Comparison of ENCODE assay signal across 18 cellular contexts in the genomic region with DNA sequence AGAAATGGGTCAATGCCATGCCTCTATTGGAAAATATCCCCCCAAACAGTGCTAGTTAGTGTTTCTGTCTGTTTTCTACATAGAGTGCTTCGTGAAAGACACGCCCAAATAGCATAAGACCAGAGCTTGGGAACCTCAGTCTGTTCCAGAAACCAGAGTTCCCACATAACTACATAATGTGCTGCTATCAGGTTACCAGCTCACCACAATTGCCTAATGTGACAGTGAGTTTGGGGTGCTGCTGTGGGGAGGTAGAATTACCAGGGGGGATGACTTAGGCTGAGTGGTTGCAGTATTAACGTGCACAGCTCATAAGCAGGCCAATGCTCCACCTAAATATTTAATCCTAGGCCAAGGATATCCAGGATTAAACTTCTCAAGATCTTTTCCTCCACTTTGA. TPM values are rescaled to one million over a fixed set of nuclear protein-coding genes. Genes with fewer than 3 reads are reported as not detected.
DNase-seq lines count a peak whose midpoint lies in the region; ATAC-seq and TF ChIP-seq lines count a peak whose summit lies in the region.
"Had no signal": no experiment of that assay in that cellular context is flagged by ENCODE, and none has a peak within 500 bp of the region (broad histone marks: within the 10 kb centered on the region; RNA-seq: fewer than 3 reads in every experiment).

No MANE protein-coding gene starts in this region.

- POLR2A ChIA-PET in PC-3 (lab: Charles Lee; ENCODE audit: unreplicated experiment) = no interaction called here

- DNase-seq in H4 (ENCODE audit: low spot score) (peak; percentile 91), PC-3 (peak; percentile 41), epithelial cell of prostate (ENCODE audit: low read depth, low spot score) (peak; percentile 26), NCI-H526 (lab: John Stamatoyannopoulos, UW) (no peak), adrenal gland (no peak), Right ventricle myocardium inferior (ENCODE audit: missing footprints) (no peak)
- DNase-seq: activated CD8-positive, alpha-beta memory T cell treated with anti-CD3 and anti-CD28 coated beads, Interleukin-2, amount 50 U/mL, for 48 hours; esophagus squamous epithelium; KG1; NCI-H187; sigmoid colon; stimulated activated naive B cell treated with anti-CD40 and anti-IgM and Interleukin-4, amounts not matched to agents 10 μg/mL and 1 μg/mL and 100 μg/mL, for 72 hours had no signal

- no peak for TF ChIP-seq CTCF in PC-3 (conservative IDR thresholded peaks at IDR 0.05; ENCODE audit: low read depth, low read length)
- TF ChIP-seq CTCF in adrenal gland (IDR thresholded peaks at IDR 0.05) = no peak

- H3K27ac ChIP-seq in PC-3 (ENCODE audit: low read length) (no peak overlapping the region), epithelial cell of prostate (no peak overlapping the region), adrenal gland (no peak overlapping the region)
- H3K27ac ChIP-seq: esophagus squamous epithelium, neural progenitor cell, sigmoid colon, vagina had no signal

- H3K79me2 ChIP-seq in PC-3 (ENCODE audit: low read length) = no peaks in the 10 kb centered on the region

- H3K9me3 ChIP-seq in PC-3 (ENCODE audit: low read length) (no peaks in the 10 kb centered on the region), skeletal muscle satellite cell (replicated peaks; ENCODE audit: low read length) (no peaks in the 10 kb centered on the region), adrenal gland (replicated peaks in 1 of 3) (no peaks in the 10 kb centered on the region)
- H3K9me3 ChIP-seq: esophagus squamous epithelium, HAP-1, sigmoid colon, vagina had no signal

- H2AFZ ChIP-seq in PC-3 (ENCODE audit: low read length) = no peak overlapping the region
- H2AFZ ChIP-seq: neural progenitor cell had no signal

- peaks cover 17% of the 10 kb centered on the region for H3K4me1 ChIP-seq in PC-3 (ENCODE audit: insufficient read depth, low read length)
- peaks cover 22% of the 10 kb centered on the region for H3K4me1 ChIP-seq in skeletal muscle satellite cell (ENCODE audit: control insufficient read depth, insufficient read depth, low read length)
- no peaks in the 10 kb centered on the region for H3K4me1 ChIP-seq in adrenal gland (replicated peaks in 1 of 2)
- H3K4me1 ChIP-seq: HAP-1, neural progenitor cell, sigmoid colon, vagina had no signal

- H3K27me3 ChIP-seq in PC-3 (ENCODE audit: low read length) = no peaks in the 10 kb centered on the region
- no peaks in the 10 kb centered on the region for H3K27me3 ChIP-seq in skeletal muscle satellite cell (ENCODE audit: control insufficient read depth, insufficient read depth, low read length)
- H3K27me3 ChIP-seq in adrenal gland = no peaks in the 10 kb centered on the region
- H3K27me3 ChIP-seq: esophagus squamous epithelium, neural progenitor cell, sigmoid colon, vagina had no signal

- intact Hi-C loops in PC-3 (cut with micrococcal nuclease) = no loop called here
- intact Hi-C loops in adrenal gland (cut with DNase I) = no loop called here
- intact Hi-C loops in Right ventricle myocardium inferior (cut with DNase I) = no loop called here

- H3K9me2 ChIP-seq in PC-3 (replicated peaks; ENCODE audit: low read length) = no peaks in the 10 kb centered on the region

- H3K9ac ChIP-seq in PC-3 (ENCODE audit: low read length) (no peak overlapping the region), skeletal muscle satellite cell (ENCODE audit: low read depth, low read length) (peak overlapping the region; percentile 30)
- H3K9ac ChIP-seq: neural progenitor cell had no signal

- H3K4me2 ChIP-seq in PC-3 (ENCODE audit: low read length) (no peak overlapping the region), skeletal muscle satellite cell (ENCODE audit: low read length) (peak overlapping the region; percentile 43)
- H3K4me2 ChIP-seq: neural progenitor cell had no signal

- ATAC-seq in PC-3 = no peak
- ATAC-seq in Right ventricle myocardium inferior = no peak
- ATAC-seq: activated naive CD4-positive, alpha-beta T cell treated with anti-CD3 and anti-CD28 coated beads, Interleukin-2, amount 50 U/mL, for 72 hours; stimulated activated naive B cell treated with anti-CD40 and anti-IgM and Interleukin-4, amounts not matched to agents 10 μg/mL and 1 μg/mL and 100 μg/mL, for 72 hours had no signal

- H4K20me1 ChIP-seq in PC-3 (ENCODE audit: low read length) = no peaks in the 10 kb centered on the region

- BruUV-seq in PC-3 (replicated peaks; lab: Mats Ljungman, UMichigan) = no TSS peak

- no peak for TF ChIP-seq POLR2A in adrenal gland (IDR thresholded peaks at IDR 0.05)

- 91 to 96% (median 94%) methylated on average over 3 of the region's 3 CpGs for WGBS in adrenal gland, 4 donors

- H3F3A ChIP-seq in PC-3 (ENCODE audit: low read length, unreplicated experiment) = no peaks in the 10 kb centered on the region

- CTCF ChIA-PET in PC-3 (lab: Charles Lee) = no interaction called here

- H3K4me3 ChIP-seq in PC-3 (ENCODE audit: low read length) (no peak overlapping the region), skeletal muscle satellite cell (ENCODE audit: low read length) (no peak overlapping the region), adrenal gland (no peak overlapping the region)
- H3K4me3 ChIP-seq: esophagus squamous epithelium, HAP-1, lung, neural progenitor cell, sigmoid colon, vagina had no signal

- no peaks in the 10 kb centered on the region for H3K36me3 ChIP-seq in PC-3 (ENCODE audit: low read depth, low read length)
- no peaks in the 10 kb centered on the region for H3K36me3 ChIP-seq in skeletal muscle satellite cell (ENCODE audit: insufficient read depth, low read length)
- no peaks in the 10 kb centered on the region for H3K36me3 ChIP-seq in adrenal gland (replicated peaks in 1 of 2)
- H3K36me3 ChIP-seq: esophagus squamous epithelium, HAP-1, neural progenitor cell, sigmoid colon, vagina had no signal

RNA-seq across cellular contexts. Expression of gene DUT, which starts 39.2 kb away (rescaled TPM):
- total RNA-seq in H4 (2014; rRNA removed; shearing (Covaris generic)) = 103 and 132 TPM in 2 replicates
- 76.9 and 85.2 TPM in 2 replicates for total RNA-seq in PC-3 (2014; rRNA removed)
- total RNA-seq in skeletal muscle satellite cell (2012; rRNA removed) = 52.4 and 57.8 TPM in 2 replicates
- total RNA-seq in adrenal gland = 100 to 1,000 TPM in 3 of 8 donors, 10 to 100 TPM in 5; 54.7 to 141 (median 93.2) TPM
- 10 to 100 TPM; 43.9 to 93.1 (median 75.4) TPM for polyA plus RNA-seq in adrenal gland
- total RNA-seq in Right ventricle myocardium inferior = 86.5 TPM

Comparison
In these comparisons a context has a peak if more than half of its experiments do, and no peak if none do; other contexts are left out.
1. DNase-seq: peak in H4 (single experiment), PC-3 (single experiment) and epithelial cell of prostate (single experiment); none in NCI-H526 (0 of 2), adrenal gland (0 of 7) and Right ventricle myocardium inferior (single experiment).